1 cellular context compared by ENCODE assay signal in genomic region chr7:73971315-73971700, GRCh38.
TF ChIP-seq lines count a peak whose summit lies in the region.

No MANE protein-coding gene starts in this region.

TF ChIP-seq in GM12878, 131 proteins besides CTCF, POLR2A, EP300 and RAD21 (continued from another document):
- TF ChIP-seq SRF (IDR thresholded peaks at IDR 0.05; ENCODE audit: low read depth in 2 of 2, low read length in 2 of 2) (no peak), PML (IDR thresholded peaks at IDR 0.05; ENCODE audit: low read length) (no peak), CHD2 (IDR thresholded peaks at IDR 0.05; ENCODE audit: borderline replicate concordance, low read depth, low read length) (no peak), POLR2AphosphoS2 (IDR thresholded peaks at IDR 0.05; ENCODE audit: low read depth, low read length) (no peak), BHLHE40 (IDR thresholded peaks at IDR 0.05; ENCODE audit: borderline replicate concordance in 1 of 2, low read depth in 2 of 2, low read length in 1 of 2) (no peak), IRF3 (IDR thresholded peaks at IDR 0.05) (no peak), MTA3 (IDR thresholded peaks at IDR 0.05; ENCODE audit: borderline replicate concordance, low read length) (no peak), SREBF1 (IDR thresholded peaks at IDR 0.05; ENCODE audit: low read length) (no peak), ZNF274 (IDR thresholded peaks at IDR 0.05; ENCODE audit: insufficient read depth, insufficient read length) (no peak), TARDBP (IDR thresholded peaks at IDR 0.05; ENCODE audit: borderline replicate concordance) (no peak), BACH1 (IDR thresholded peaks at IDR 0.05; ENCODE audit: borderline replicate concordance) (no peak), NFIC (IDR thresholded peaks at IDR 0.05; ENCODE audit: low read depth, low read length) (no peak), HCFC1 (IDR thresholded peaks at IDR 0.05; ENCODE audit: low read length) (no peak), PAX8 (IDR thresholded peaks at IDR 0.05) (no peak), CBX5 (IDR thresholded peaks at IDR 0.05; ENCODE audit: low read depth) (no peak), STAT3 (IDR thresholded peaks at IDR 0.05; ENCODE audit: low read depth, low read length) (no peak), EED (IDR thresholded peaks at IDR 0.05; ENCODE audit: low read depth) (no peak), FOXM1 (IDR thresholded peaks at IDR 0.05; ENCODE audit: low read depth, low read length) (no peak), SUZ12 (IDR thresholded peaks at IDR 0.05; ENCODE audit: unreplicated experiment) (no peak), TBL1XR1 (IDR thresholded peaks at IDR 0.05; ENCODE audit: low read depth, low read length) (no peak), REST (IDR thresholded peaks at IDR 0.05; ENCODE audit: low read depth, low read length) (no peak), IKZF2 (IDR thresholded peaks at IDR 0.05) (peak; percentile 78 to 81), RUNX3 (IDR thresholded peaks at IDR 0.05; ENCODE audit: low read length) (peak; percentile 28; the same call in 1 of the 2 replicates), TCF7 (IDR thresholded peaks at IDR 0.05; ENCODE audit: borderline replicate concordance) (no peak), ZBTB40 (IDR thresholded peaks at IDR 0.05; ENCODE audit: borderline replicate concordance) (no peak), SMARCA5 (IDR thresholded peaks at IDR 0.05) (no peak), MEF2B (IDR thresholded peaks at IDR 0.05; ENCODE audit: partially characterized antibody, poor library complexity, severe bottlenecking) (peak; percentile 17), ATF7 (IDR thresholded peaks at IDR 0.05; ENCODE audit: low read depth) (no peak), BCL11A (IDR thresholded peaks at IDR 0.05; ENCODE audit: low read depth, low read length) (no peak), GABPA (IDR thresholded peaks at IDR 0.05; ENCODE audit: low read depth) (no peak), LARP7 (IDR thresholded peaks at IDR 0.05) (no peak), WRNIP1 (IDR thresholded peaks at IDR 0.05; ENCODE audit: borderline replicate concordance, low read depth, low read length) (no peak), IRF4 (IDR thresholded peaks at IDR 0.05; ENCODE audit: low read depth, low read length) (no peak; the same call in 1 of the 2 replicates), STAT1 (conservative IDR thresholded peaks at IDR 0.05) (no peak), YY1 (IDR thresholded peaks at IDR 0.05; ENCODE audit: low read depth, low read length) (no peak), ASH2L (IDR thresholded peaks at IDR 0.05; ENCODE audit: borderline replicate concordance, low read depth) (no peak)
- TF ChIP-seq, protein P1, sequence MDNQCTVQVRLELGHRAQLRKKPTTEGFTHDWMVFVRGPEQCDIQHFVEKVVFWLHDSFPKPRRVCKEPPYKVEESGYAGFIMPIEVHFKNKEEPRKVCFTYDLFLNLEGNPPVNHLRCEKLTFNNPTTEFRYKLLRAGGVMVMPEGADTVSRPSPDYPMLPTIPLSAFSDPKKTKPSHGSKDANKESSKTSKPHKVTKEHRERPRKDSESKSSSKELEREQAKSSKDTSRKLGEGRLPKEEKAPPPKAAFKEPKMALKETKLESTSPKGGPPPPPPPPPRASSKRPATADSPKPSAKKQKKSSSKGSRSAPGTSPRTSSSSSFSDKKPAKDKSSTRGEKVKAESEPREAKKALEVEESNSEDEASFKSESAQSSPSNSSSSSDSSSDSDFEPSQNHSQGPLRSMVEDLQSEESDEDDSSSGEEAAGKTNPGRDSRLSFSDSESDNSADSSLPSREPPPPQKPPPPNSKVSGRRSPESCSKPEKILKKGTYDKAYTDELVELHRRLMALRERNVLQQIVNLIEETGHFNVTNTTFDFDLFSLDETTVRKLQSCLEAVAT (IDR thresholded peaks at IDR 0.05): no peak
- TF ChIP-seq, protein P2, sequence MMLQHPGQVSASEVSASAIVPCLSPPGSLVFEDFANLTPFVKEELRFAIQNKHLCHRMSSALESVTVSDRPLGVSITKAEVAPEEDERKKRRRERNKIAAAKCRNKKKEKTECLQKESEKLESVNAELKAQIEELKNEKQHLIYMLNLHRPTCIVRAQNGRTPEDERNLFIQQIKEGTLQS (IDR thresholded peaks at IDR 0.05; ENCODE audit: borderline replicate concordance, extremely low read depth, low read depth, low read length): no peak
- TF ChIP-seq, protein P3, sequence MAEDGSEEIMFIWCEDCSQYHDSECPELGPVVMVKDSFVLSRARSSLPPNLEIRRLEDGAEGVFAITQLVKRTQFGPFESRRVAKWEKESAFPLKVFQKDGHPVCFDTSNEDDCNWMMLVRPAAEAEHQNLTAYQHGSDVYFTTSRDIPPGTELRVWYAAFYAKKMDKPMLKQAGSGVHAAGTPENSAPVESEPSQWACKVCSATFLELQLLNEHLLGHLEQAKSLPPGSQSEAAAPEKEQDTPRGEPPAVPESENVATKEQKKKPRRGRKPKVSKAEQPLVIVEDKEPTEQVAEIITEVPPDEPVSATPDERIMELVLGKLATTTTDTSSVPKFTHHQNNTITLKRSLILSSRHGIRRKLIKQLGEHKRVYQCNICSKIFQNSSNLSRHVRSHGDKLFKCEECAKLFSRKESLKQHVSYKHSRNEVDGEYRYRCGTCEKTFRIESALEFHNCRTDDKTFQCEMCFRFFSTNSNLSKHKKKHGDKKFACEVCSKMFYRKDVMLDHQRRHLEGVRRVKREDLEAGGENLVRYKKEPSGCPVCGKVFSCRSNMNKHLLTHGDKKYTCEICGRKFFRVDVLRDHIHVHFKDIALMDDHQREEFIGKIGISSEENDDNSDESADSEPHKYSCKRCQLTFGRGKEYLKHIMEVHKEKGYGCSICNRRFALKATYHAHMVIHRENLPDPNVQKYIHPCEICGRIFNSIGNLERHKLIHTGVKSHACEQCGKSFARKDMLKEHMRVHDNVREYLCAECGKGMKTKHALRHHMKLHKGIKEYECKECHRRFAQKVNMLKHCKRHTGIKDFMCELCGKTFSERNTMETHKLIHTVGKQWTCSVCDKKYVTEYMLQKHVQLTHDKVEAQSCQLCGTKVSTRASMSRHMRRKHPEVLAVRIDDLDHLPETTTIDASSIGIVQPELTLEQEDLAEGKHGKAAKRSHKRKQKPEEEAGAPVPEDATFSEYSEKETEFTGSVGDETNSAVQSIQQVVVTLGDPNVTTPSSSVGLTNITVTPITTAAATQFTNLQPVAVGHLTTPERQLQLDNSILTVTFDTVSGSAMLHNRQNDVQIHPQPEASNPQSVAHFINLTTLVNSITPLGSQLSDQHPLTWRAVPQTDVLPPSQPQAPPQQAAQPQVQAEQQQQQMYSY (CRISPR knock-in tag; IDR thresholded peaks at IDR 0.05): no peak
